24 cellular contexts compared by ENCODE assay signal in genomic region chr3:14154242-14154641, GRCh38.
"Had no signal": no experiment of that assay in that cellular context is flagged by ENCODE, and none has a peak within 500 bp of the region (broad histone marks: within the 10 kb centered on the region; RNA-seq: fewer than 3 reads in every experiment).

No MANE protein-coding gene starts in this region.

- H3K27me3 ChIP-seq: breast epithelium, colonic mucosa, gastrocnemius medialis, right lobe of liver, uterus had no signal

- H3K36me3 ChIP-seq: colonic mucosa, uterus had no signal

- H3K27ac Mint-ChIP-seq: activated CD4-positive, alpha-beta memory T cell treated with anti-CD3 and anti-CD28 coated beads, Interleukin-2, amount 10 ng/mL, durations not matched to agents 7 days and 5 days; activated CD4-positive, alpha-beta T cell treated with anti-CD3 and anti-CD28 coated beads, Interleukin-2, amount 10 ng/mL, durations not matched to agents 24 days and 14 days; activated CD8-positive, alpha-beta memory T cell treated with anti-CD3 and anti-CD28 coated beads, Interleukin-2, amount 10 ng/mL, durations not matched to agents 7 days and 5 days; activated T-helper 1 cell treated with anti-CD3 and anti-CD28 coated beads, Interleukin-12 subunit alpha, Interleukin-12 subunit beta, Interleukin-2, Interleukin-4 antibody, amounts not matched to agents 30 ng/mL and 10 ng/mL and 1 ng/mL, durations not matched to agents 14 hours and 24 hours and 36 hours; T-helper 2 cell treated with Interferon-gamma antibody and Interleukin-4, amounts not matched to agents 5 μg/mL and 100 μg/mL, for 36 hours had no signal

- H3K4me1 Mint-ChIP-seq: activated CD4-positive, alpha-beta memory T cell treated with anti-CD3 and anti-CD28 coated beads, Interleukin-2, amount 10 ng/mL, durations not matched to agents 7 days and 5 days; activated CD8-positive, alpha-beta memory T cell treated with anti-CD3 and anti-CD28 coated beads, Interleukin-2, amount 10 ng/mL, durations not matched to agents 7 days and 5 days; neural crest cell had no signal

- H3K9me3 Mint-ChIP-seq: activated CD4-positive, alpha-beta memory T cell treated with anti-CD3 and anti-CD28 coated beads, Interleukin-2, amount 10 ng/mL, durations not matched to agents 7 days and 5 days; activated CD4-positive, alpha-beta T cell treated with anti-CD3 and anti-CD28 coated beads, Interleukin-2, amount 10 ng/mL, durations not matched to agents 24 days and 14 days; activated naive CD4-positive, alpha-beta T cell treated with anti-CD3 and anti-CD28 coated beads, Interleukin-2, amount 50 U/mL, for 72 hours; activated T-helper 1 cell treated with anti-CD3 and anti-CD28 coated beads, Interleukin-12 subunit alpha, Interleukin-12 subunit beta, Interleukin-2, Interleukin-4 antibody, amounts not matched to agents 30 ng/mL and 10 ng/mL and 1 ng/mL, durations not matched to agents 14 hours and 24 hours and 36 hours; central memory CD8-positive, alpha-beta T cell; naive B cell; neural crest cell; T-helper 2 cell treated with Interferon-gamma antibody and Interleukin-4, amounts not matched to agents 5 μg/mL and 100 μg/mL, for 36 hours had no signal

- H3K9me3 ChIP-seq: breast epithelium, colonic mucosa, gastrocnemius medialis, right lobe of liver, uterus had no signal

- H3K4me3 Mint-ChIP-seq: activated CD4-positive, alpha-beta memory T cell treated with anti-CD3 and anti-CD28 coated beads, Interleukin-2, amount 10 ng/mL, durations not matched to agents 7 days and 5 days; activated CD4-positive, alpha-beta T cell treated with anti-CD3 and anti-CD28 coated beads, Interleukin-2, amount 10 ng/mL, durations not matched to agents 24 days and 14 days; activated CD8-positive, alpha-beta memory T cell treated with anti-CD3 and anti-CD28 coated beads, Interleukin-2, amount 10 ng/mL, durations not matched to agents 7 days and 5 days; activated T-helper 1 cell treated with anti-CD3 and anti-CD28 coated beads, Interleukin-12 subunit alpha, Interleukin-12 subunit beta, Interleukin-2, Interleukin-4 antibody, amounts not matched to agents 30 ng/mL and 10 ng/mL and 1 ng/mL, durations not matched to agents 14 hours and 24 hours and 36 hours; central memory CD8-positive, alpha-beta T cell; naive B cell; neural crest cell; T-helper 2 cell treated with Interferon-gamma antibody and Interleukin-4, amounts not matched to agents 5 μg/mL and 100 μg/mL, for 36 hours had no signal

- DNase-seq: activated CD4-positive, alpha-beta memory T cell treated with anti-CD3 and anti-CD28 coated beads, Interleukin-2, amount 10 ng/mL, durations not matched to agents 7 days and 5 days; activated CD4-positive, alpha-beta T cell treated with anti-CD3 and anti-CD28 coated beads, Interleukin-2, amount 10 ng/mL, durations not matched to agents 24 days and 14 days; activated gamma-delta T cell; amniotic stem cell; colonic mucosa; gastrocnemius medialis; left cardiac atrium; mesendoderm; naive B cell; occipital lobe; right lobe of liver; stimulated activated CD4-positive, alpha-beta T cell treated with anti-CD3 and anti-CD28 coated beads, Interleukin-1b, Interleukin-23, amount 100 ng/mL, for 48 hours; trophoblast cell; uterus had no signal

- ATAC-seq: activated CD4-positive, CD25-positive, alpha-beta regulatory T cell treated with anti-CD3 and anti-CD28 coated beads, Interleukin-2, amount 50 U/mL, for 24 hours; activated CD8-positive, alpha-beta memory T cell treated with anti-CD3 and anti-CD28 coated beads, Interleukin-2, amount 10 ng/mL, durations not matched to agents 7 days and 5 days; activated naive CD4-positive, alpha-beta T cell treated with anti-CD3 and anti-CD28 coated beads, Interleukin-2, amount 50 U/mL, for 72 hours; gastrocnemius medialis; left cardiac atrium; right lobe of liver had no signal

- H3K4me1 ChIP-seq: breast epithelium, colonic mucosa, right lobe of liver, uterus had no signal

- H3K27me3 Mint-ChIP-seq: activated CD4-positive, alpha-beta memory T cell treated with anti-CD3 and anti-CD28 coated beads, Interleukin-2, amount 10 ng/mL, durations not matched to agents 7 days and 5 days; activated CD4-positive, alpha-beta T cell treated with anti-CD3 and anti-CD28 coated beads, Interleukin-2, amount 10 ng/mL, durations not matched to agents 24 days and 14 days; activated CD8-positive, alpha-beta memory T cell treated with anti-CD3 and anti-CD28 coated beads, Interleukin-2, amount 10 ng/mL, durations not matched to agents 7 days and 5 days; central memory CD8-positive, alpha-beta T cell; naive B cell had no signal

- H3K4me3 ChIP-seq: breast epithelium, colonic mucosa, gastrocnemius medialis, right lobe of liver, skin epidermis, uterus had no signal

- H3K27ac ChIP-seq: breast epithelium, colonic mucosa, gastrocnemius medialis, right lobe of liver, skin epidermis, uterus, VCaP had no signal
